In the genomic region with DNA sequence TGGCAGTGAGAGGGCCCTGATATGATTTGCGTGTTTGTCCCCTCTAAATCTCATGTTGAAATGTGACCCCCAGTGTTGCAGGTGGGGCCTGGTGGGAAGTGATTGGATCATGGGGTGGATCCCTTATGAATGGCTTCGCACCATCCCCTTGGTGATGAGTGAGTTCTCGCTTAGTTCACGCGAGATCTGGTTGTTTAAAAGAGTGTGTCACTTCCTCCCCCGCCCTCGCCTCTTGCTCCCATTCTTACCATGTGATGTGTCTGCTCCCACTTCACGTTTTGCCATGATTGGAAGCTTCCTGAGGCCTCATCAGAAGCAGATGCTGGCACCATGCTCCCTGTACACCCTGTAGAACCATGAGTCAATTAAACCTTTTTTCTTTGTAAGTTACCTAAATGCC, we compare ENCODE assay signal across 34 cellular contexts.
"Had no signal": no experiment of that assay in that cellular context is flagged by ENCODE, and none has a peak within 500 bp of the region (broad histone marks: within the 10 kb centered on the region; RNA-seq: fewer than 3 reads in every experiment).

No MANE protein-coding gene starts in this region.

- H3K4me3 Mint-ChIP-seq: activated B cell treated with CpG ODN at 0.5 μM for 24 hours; activated CD4-positive, alpha-beta memory T cell treated with anti-CD3 and anti-CD28 coated beads for 36 hours; activated CD4-positive, alpha-beta T cell treated with anti-CD3 and anti-CD28 coated beads, Interleukin-2, amount 10 ng/mL, durations not matched to agents 24 days and 14 days; activated CD8-positive, alpha-beta T cell treated with anti-CD3 and anti-CD28 coated beads for 36 hours; activated naive CD4-positive, alpha-beta T cell treated with anti-CD3 and anti-CD28 coated beads, Interleukin-2, amount 10 ng/mL, durations not matched to agents 7 days and 5 days; activated naive CD4-positive, alpha-beta T cell treated with anti-CD3 and anti-CD28 coated beads, Interleukin-2, amount 50 U/mL, for 24 hours; activated naive CD8-positive, alpha-beta T cell; activated naive CD8-positive, alpha-beta T cell treated with anti-CD3 and anti-CD28 coated beads, Interleukin-2, amount 10 ng/mL, durations not matched to agents 7 days and 5 days; activated naive CD8-positive, alpha-beta T cell treated with anti-CD3 and anti-CD28 coated beads, Interleukin-2, amount 50 U/mL, for 24 hours; activated T-cell treated with anti-CD3 and anti-CD28 coated beads, Interleukin-2, amount 50 U/mL, for 4 hours; activated T-cell treated with anti-CD3 and anti-CD28 coated beads, Interleukin-2, amount 50 U/mL, for 72 hours; activated T-helper 1 cell treated with anti-CD3 and anti-CD28 coated beads, Interleukin-12 subunit alpha, Interleukin-12 subunit beta, Interleukin-2, Interleukin-4 antibody, amounts not matched to agents 30 ng/mL and 10 ng/mL and 1 ng/mL, durations not matched to agents 14 hours and 24 hours and 36 hours; activated T-helper 17 cell treated with anti-CD3 and anti-CD28 coated beads, Interleukin-2, amount 50 U/mL, for 72 hours; T-cell; T-helper 2 cell treated with Interferon-gamma antibody and Interleukin-4, amounts not matched to agents 5 μg/mL and 100 μg/mL, for 36 hours had no signal

- H3K27me3 Mint-ChIP-seq: activated CD4-positive, alpha-beta memory T cell treated with anti-CD3 and anti-CD28 coated beads for 36 hours; activated CD8-positive, alpha-beta T cell treated with anti-CD3 and anti-CD28 coated beads for 36 hours; activated naive CD4-positive, alpha-beta T cell treated with anti-CD3 and anti-CD28 coated beads, Interleukin-2, amount 50 U/mL, for 24 hours; activated naive CD8-positive, alpha-beta T cell; activated T-helper 17 cell treated with anti-CD3 and anti-CD28 coated beads, Interleukin-2, amount 50 U/mL, for 72 hours; T-cell had no signal

- H3K36me3 ChIP-seq: ascending aorta, brain microvascular endothelial cell, breast epithelium had no signal

- H3K9me3 Mint-ChIP-seq: activated B cell treated with CpG ODN at 0.5 μM for 24 hours; activated CD4-positive, alpha-beta memory T cell treated with anti-CD3 and anti-CD28 coated beads for 36 hours; activated CD4-positive, alpha-beta T cell treated with anti-CD3 and anti-CD28 coated beads, Interleukin-2, amount 10 ng/mL, durations not matched to agents 24 days and 14 days; activated CD8-positive, alpha-beta T cell treated with anti-CD3 and anti-CD28 coated beads for 36 hours; activated naive CD4-positive, alpha-beta T cell treated with anti-CD3 and anti-CD28 coated beads, Interleukin-2, amount 10 ng/mL, durations not matched to agents 7 days and 5 days; activated naive CD4-positive, alpha-beta T cell treated with anti-CD3 and anti-CD28 coated beads, Interleukin-2, amount 50 U/mL, for 24 hours; activated naive CD8-positive, alpha-beta T cell treated with anti-CD3 and anti-CD28 coated beads, Interleukin-2, amount 50 U/mL, for 24 hours; activated T-cell treated with anti-CD3 and anti-CD28 coated beads, Interleukin-2, amount 50 U/mL, for 4 hours; activated T-cell treated with anti-CD3 and anti-CD28 coated beads, Interleukin-2, amount 50 U/mL, for 72 hours; activated T-helper 1 cell treated with anti-CD3 and anti-CD28 coated beads, Interleukin-12 subunit alpha, Interleukin-12 subunit beta, Interleukin-2, Interleukin-4 antibody, amounts not matched to agents 30 ng/mL and 10 ng/mL and 1 ng/mL, durations not matched to agents 14 hours and 24 hours and 36 hours; activated T-helper 17 cell treated with anti-CD3 and anti-CD28 coated beads, Interleukin-2, amount 50 U/mL, for 72 hours; T-cell; T-helper 2 cell treated with Interferon-gamma antibody and Interleukin-4, amounts not matched to agents 5 μg/mL and 100 μg/mL, for 36 hours had no signal

- H3K27ac Mint-ChIP-seq: activated B cell treated with CpG ODN at 0.5 μM for 24 hours; activated CD4-positive, alpha-beta memory T cell treated with anti-CD3 and anti-CD28 coated beads for 36 hours; activated CD4-positive, alpha-beta T cell treated with anti-CD3 and anti-CD28 coated beads, Interleukin-2, amount 10 ng/mL, durations not matched to agents 24 days and 14 days; activated CD8-positive, alpha-beta T cell treated with anti-CD3 and anti-CD28 coated beads for 36 hours; activated naive CD4-positive, alpha-beta T cell treated with anti-CD3 and anti-CD28 coated beads, Interleukin-2, amount 10 ng/mL, durations not matched to agents 7 days and 5 days; activated naive CD4-positive, alpha-beta T cell treated with anti-CD3 and anti-CD28 coated beads, Interleukin-2, amount 50 U/mL, for 24 hours; activated naive CD8-positive, alpha-beta T cell; activated naive CD8-positive, alpha-beta T cell treated with anti-CD3 and anti-CD28 coated beads, Interleukin-2, amount 10 ng/mL, durations not matched to agents 7 days and 5 days; activated naive CD8-positive, alpha-beta T cell treated with anti-CD3 and anti-CD28 coated beads, Interleukin-2, amount 50 U/mL, for 24 hours; activated T-cell treated with anti-CD3 and anti-CD28 coated beads, Interleukin-2, amount 50 U/mL, for 72 hours; activated T-helper 1 cell treated with anti-CD3 and anti-CD28 coated beads, Interleukin-12 subunit alpha, Interleukin-12 subunit beta, Interleukin-2, Interleukin-4 antibody, amounts not matched to agents 30 ng/mL and 10 ng/mL and 1 ng/mL, durations not matched to agents 14 hours and 24 hours and 36 hours; T-cell; T-helper 2 cell treated with Interferon-gamma antibody and Interleukin-4, amounts not matched to agents 5 μg/mL and 100 μg/mL, for 36 hours had no signal

- H3K9me3 ChIP-seq: ascending aorta, breast epithelium had no signal

- DNase-seq: activated B cell treated with CpG ODN at 0.5 μM for 24 hours; activated CD4-positive, alpha-beta memory T cell treated with anti-CD3 and anti-CD28 coated beads for 36 hours; activated CD4-positive, alpha-beta T cell treated with anti-CD3 and anti-CD28 coated beads for 4 hours; activated CD4-positive, alpha-beta T cell treated with anti-CD3 and anti-CD28 coated beads, Interleukin-2, amount 10 ng/mL, durations not matched to agents 24 days and 14 days; activated CD4-positive, alpha-beta T cell treated with anti-CD3 and anti-CD28 coated beads, Interleukin-2, amount 50 U/mL, for 1 hour; activated CD4-positive, alpha-beta T cell treated with anti-CD3 and anti-CD28 coated beads, Interleukin-2, amount 50 U/mL, for 4 hours; activated CD4-positive, CD25-positive, alpha-beta regulatory T cell treated with anti-CD3 and anti-CD28 coated beads, Interleukin-2, amount 50 U/mL, for 72 hours; activated CD8-positive, alpha-beta memory T cell treated with anti-CD3 and anti-CD28 coated beads, Interleukin-2, amount 50 U/mL, for 4 hours; activated CD8-positive, alpha-beta T cell treated with anti-CD3 and anti-CD28 coated beads for 36 hours; activated effector memory CD4-positive, alpha-beta T cell treated with anti-CD3 and anti-CD28 coated beads, Interleukin-2, amount 50 U/mL, for 16 hours; activated naive CD4-positive, alpha-beta T cell treated with anti-CD3 and anti-CD28 coated beads, Interleukin-2, amount 10 ng/mL, durations not matched to agents 7 days and 5 days; activated naive CD4-positive, alpha-beta T cell treated with Interleukin-2 at 50 U/mL for 16 hours; activated naive CD8-positive, alpha-beta T cell treated with anti-CD3 and anti-CD28 coated beads, Interleukin-2, amount 10 ng/mL, durations not matched to agents 7 days and 5 days; activated naive CD8-positive, alpha-beta T cell treated with anti-CD3 and anti-CD28 coated beads, Interleukin-2, amount 50 U/mL, for 24 hours; activated T-cell treated with anti-CD3 and anti-CD28 coated beads for 4 hours; activated T-cell treated with anti-CD3 and anti-CD28 coated beads, Interleukin-2, amount 50 U/mL, for 1 hour; activated T-cell treated with anti-CD3 and anti-CD28 coated beads, Interleukin-2, amount 50 U/mL, for 4 hours; activated T-cell treated with anti-CD3 and anti-CD28 coated beads, Interleukin-2, amount 50 U/mL, for 72 hours; amygdala; anterior cingulate cortex; brain microvascular endothelial cell; central memory CD4-positive, alpha-beta T cell; T-cell; T-helper 2 cell; T-helper 9 cell had no signal

- FAIRE-seq: TTC549 had no signal

- H3K4me1 ChIP-seq: ascending aorta, breast epithelium had no signal

- H3K36me3 Mint-ChIP-seq: activated CD4-positive, alpha-beta memory T cell treated with anti-CD3 and anti-CD28 coated beads for 36 hours; activated naive CD4-positive, alpha-beta T cell treated with anti-CD3 and anti-CD28 coated beads, Interleukin-2, amount 10 ng/mL, durations not matched to agents 7 days and 5 days; activated naive CD4-positive, alpha-beta T cell treated with anti-CD3 and anti-CD28 coated beads, Interleukin-2, amount 50 U/mL, for 24 hours; activated naive CD8-positive, alpha-beta T cell; T-cell had no signal

- H3K4me1 Mint-ChIP-seq: activated B cell treated with CpG ODN at 0.5 μM for 24 hours; activated naive CD4-positive, alpha-beta T cell treated with anti-CD3 and anti-CD28 coated beads, Interleukin-2, amount 10 ng/mL, durations not matched to agents 7 days and 5 days; activated naive CD4-positive, alpha-beta T cell treated with anti-CD3 and anti-CD28 coated beads, Interleukin-2, amount 50 U/mL, for 24 hours; activated naive CD8-positive, alpha-beta T cell treated with anti-CD3 and anti-CD28 coated beads, Interleukin-2, amount 50 U/mL, for 24 hours had no signal

- H3K27me3 ChIP-seq: ascending aorta, brain microvascular endothelial cell, breast epithelium had no signal

- H3K27ac ChIP-seq: ascending aorta, brain microvascular endothelial cell, breast epithelium, VCaP had no signal

- ATAC-seq: activated CD8-positive, alpha-beta T cell treated with anti-CD3 and anti-CD28 coated beads for 36 hours; activated naive CD8-positive, alpha-beta T cell treated with anti-CD3 and anti-CD28 coated beads, Interleukin-2, amount 50 U/mL, for 24 hours; activated T-cell treated with anti-CD3 and anti-CD28 coated beads, Interleukin-2, amount 50 U/mL, for 4 hours; activated T-cell treated with anti-CD3 and anti-CD28 coated beads, Interleukin-2, amount 50 U/mL, for 72 hours; activated T-helper 17 cell treated with anti-CD3 and anti-CD28 coated beads, Interleukin-2, amount 50 U/mL, for 72 hours; T-cell had no signal

- H3K4me3 ChIP-seq: ascending aorta, breast epithelium had no signal
